ENCODE assay signal across 22 cellular contexts in genomic region chr10:122251459-122252255, GRCh38. TPM values are rescaled to one million over a fixed set of nuclear protein-coding genes. Genes with fewer than 3 reads are reported as not detected.
A peak's percentile ranks its signal among the peaks of the same experiment; 100 is the strongest.
DNase-seq lines count a peak whose midpoint lies in the region; ATAC-seq and TF ChIP-seq lines count a peak whose summit lies in the region.
"Had no signal": no experiment of that assay in that cellular context is flagged by ENCODE, and none has a peak within 500 bp of the region (broad histone marks: within the 10 kb centered on the region; RNA-seq: fewer than 3 reads in every experiment).

No MANE protein-coding gene starts in this region.

- WGBS in heart right ventricle, 2 donors = 92 to 94% methylated on average over 11 of the region's 11 CpGs

- H3K4me1 ChIP-seq in cardiac muscle cell (ENCODE audit: low read depth) (peaks cover 10% of the 10 kb centered on the region), heart right ventricle (peaks cover 0 to 41% (median 4%) of the 10 kb centered on the region in 9 donors)
- H3K4me1 ChIP-seq: SJSA1 had no signal

- H3K27me3 ChIP-seq in cardiac muscle cell (no peaks in the 10 kb centered on the region), heart right ventricle (no peaks in the 10 kb centered on the region)
- H3K27me3 ChIP-seq: MG63, SJSA1 had no signal

- H3K9me3 Mint-ChIP-seq in nephron progenitor cell = no peaks in the 10 kb centered on the region

- intact Hi-C loops in heart right ventricle (cut with DNase I) = no loop called here

- no peak for ATAC-seq in heart right ventricle
- no peak for ATAC-seq in left lobe of liver

- peaks cover 28% of the 10 kb centered on the region for H3K36me3 Mint-ChIP-seq in nephron progenitor cell (ENCODE audit: low read depth)

- H3K27me3 Mint-ChIP-seq in nephron progenitor cell (ENCODE audit: low read depth, poor library complexity) = peaks cover 3% of the 10 kb centered on the region

- TF ChIP-seq CTCF in cardiac muscle cell (IDR thresholded peaks at IDR 0.05; ENCODE audit: low read depth, low read length) (no peak), heart right ventricle (IDR thresholded peaks at IDR 0.05) (no peak), nephron progenitor cell (IDR thresholded peaks at IDR 0.05) (no peak), GM13977 (IDR thresholded peaks at IDR 0.05; ENCODE audit: extremely low read depth, insufficient read depth, missing control alignments) (no peak)

- no peak overlapping the region for H3K4me3 ChIP-seq in cardiac muscle cell
- H3K4me3 ChIP-seq in heart right ventricle = no peak overlapping the region
- H3K4me3 ChIP-seq: GM23248, MG63, PC-9, SJSA1 had no signal

- peak overlapping the region; percentile 83 for H3K27ac ChIP-seq in cardiac muscle cell
- H3K27ac ChIP-seq in heart right ventricle = no peak overlapping the region
- H3K27ac ChIP-seq: GM23248, PC-9, SJSA1 had no signal

- H3K36me3 ChIP-seq in cardiac muscle cell (peaks cover 9% of the 10 kb centered on the region), heart right ventricle (peaks cover 0 to 92% (median 14%) of the 10 kb centered on the region in 9 donors)
- H3K36me3 ChIP-seq: MG63, SJSA1 had no signal

- in situ Hi-C loops in GM13977 (cut with MboI; ENCODE audit: low pct_unique_long_range_greater_than_20kb, low sequenced_read_pairs, unreplicated experiment) = no loop called here

- DNase-seq in cardiac muscle cell (ENCODE audit: low read depth in 1 of 2, low spot score in 1 of 2) (no peak), heart right ventricle (no peak), astrocyte of the hippocampus (ENCODE audit: low read depth, low spot score) (peak; percentile 42), nephron progenitor cell (no peak), left lobe of liver (ENCODE audit: low spot score) (no peak), GM13977 (ENCODE audit: low spot score) (no peak), DMS114 treated with DMSO at 0.1 percent for 48 hours (lab: John Stamatoyannopoulos, UW; ENCODE audit: unreplicated experiment) (no peak)
- DNase-seq: 8988T; GM23248; H7; KG1; MG63; NCI-H2029 treated with DMSO at 0.1 percent for 48 hours; NCI-H446 treated with DMSO at 0.1 percent for 48 hours; NCI-H526; NCI-H82; NK-92 treated with Interleukin-12 subunit alpha and Interleukin-12 subunit beta, amount 100 ng/mL, for 24 hours; PC-9; Right ventricle myocardium superior had no signal

- peaks cover 18% of the 10 kb centered on the region for H3K4me1 Mint-ChIP-seq in nephron progenitor cell

- H3K9me3 ChIP-seq in cardiac muscle cell (ENCODE audit: low read depth) (no peaks in the 10 kb centered on the region), heart right ventricle (no peaks in the 10 kb centered on the region)
- H3K9me3 ChIP-seq: MG63, SJSA1 had no signal

- peak overlapping the region; percentile 25 for H3K27ac Mint-ChIP-seq in nephron progenitor cell

- H3K4me3 Mint-ChIP-seq in nephron progenitor cell = no peak overlapping the region

RNA-seq across cellular contexts. Expression of gene BTBD16, which starts 19.4 kb away (rescaled TPM):
- total RNA-seq in cardiac muscle cell (0.09 TPM in 1 of 2 replicates, not detected in the other), heart right ventricle (under 1 TPM in 1 of 10 donors, not detected in 9; 0.76 TPM), left lobe of liver (1.5 TPM)
- polyA plus RNA-seq in cardiac muscle cell (0.16 TPM in 1 of 2 replicates, not detected in the other), heart right ventricle (under 1 TPM in 1 of 2 donors, not detected in 1; 0.29 TPM)
- total RNA-seq: GM23248, Right ventricle myocardium superior, RPMI7951, SJSA1 had no signal
- polyA plus RNA-seq: BJ, GM23248 had no signal
